ENCODE assay signal across 1 cellular context in the genomic region with DNA sequence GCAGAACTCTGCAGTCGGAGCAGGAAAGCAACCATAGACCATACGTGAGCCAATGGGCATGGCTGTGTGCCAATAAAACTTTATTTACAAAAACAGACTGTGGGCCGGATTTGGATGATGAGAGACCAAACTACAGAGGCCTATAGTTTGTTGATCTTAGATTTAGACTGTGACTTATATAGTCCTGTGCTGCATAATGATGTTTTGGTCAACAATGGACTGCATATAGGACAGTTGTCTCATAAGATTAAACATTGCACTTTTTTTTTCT.
TF ChIP-seq lines count a peak whose summit lies in the region.

No MANE protein-coding gene starts in this region.

TF ChIP-seq in K562, 482 proteins besides CTCF, POLR2A, EP300 and RAD21 (continued from another document):
- TF ChIP-seq, protein P1, sequence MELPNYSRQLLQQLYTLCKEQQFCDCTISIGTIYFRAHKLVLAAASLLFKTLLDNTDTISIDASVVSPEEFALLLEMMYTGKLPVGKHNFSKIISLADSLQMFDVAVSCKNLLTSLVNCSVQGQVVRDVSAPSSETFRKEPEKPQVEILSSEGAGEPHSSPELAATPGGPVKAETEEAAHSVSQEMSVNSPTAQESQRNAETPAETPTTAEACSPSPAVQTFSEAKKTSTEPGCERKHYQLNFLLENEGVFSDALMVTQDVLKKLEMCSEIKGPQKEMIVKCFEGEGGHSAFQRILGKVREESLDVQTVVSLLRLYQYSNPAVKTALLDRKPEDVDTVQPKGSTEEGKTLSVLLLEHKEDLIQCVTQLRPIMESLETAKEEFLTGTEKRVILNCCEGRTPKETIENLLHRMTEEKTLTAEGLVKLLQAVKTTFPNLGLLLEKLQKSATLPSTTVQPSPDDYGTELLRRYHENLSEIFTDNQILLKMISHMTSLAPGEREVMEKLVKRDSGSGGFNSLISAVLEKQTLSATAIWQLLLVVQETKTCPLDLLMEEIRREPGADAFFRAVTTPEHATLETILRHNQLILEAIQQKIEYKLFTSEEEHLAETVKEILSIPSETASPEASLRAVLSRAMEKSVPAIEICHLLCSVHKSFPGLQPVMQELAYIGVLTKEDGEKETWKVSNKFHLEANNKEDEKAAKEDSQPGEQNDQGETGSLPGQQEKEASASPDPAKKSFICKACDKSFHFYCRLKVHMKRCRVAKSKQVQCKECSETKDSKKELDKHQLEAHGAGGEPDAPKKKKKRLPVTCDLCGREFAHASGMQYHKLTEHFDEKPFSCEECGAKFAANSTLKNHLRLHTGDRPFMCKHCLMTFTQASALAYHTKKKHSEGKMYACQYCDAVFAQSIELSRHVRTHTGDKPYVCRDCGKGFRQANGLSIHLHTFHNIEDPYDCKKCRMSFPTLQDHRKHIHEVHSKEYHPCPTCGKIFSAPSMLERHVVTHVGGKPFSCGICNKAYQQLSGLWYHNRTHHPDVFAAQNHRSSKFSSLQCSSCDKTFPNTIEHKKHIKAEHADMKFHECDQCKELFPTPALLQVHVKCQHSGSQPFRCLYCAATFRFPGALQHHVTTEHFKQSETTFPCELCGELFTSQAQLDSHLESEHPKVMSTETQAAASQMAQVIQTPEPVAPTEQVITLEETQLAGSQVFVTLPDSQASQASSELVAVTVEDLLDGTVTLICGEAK (IDR thresholded peaks at IDR 0.05), result peak; percentile 94
- TF ChIP-seq, protein P1 (CRISPR knock-in tag; IDR thresholded peaks at IDR 0.05), result peak; percentile 88
